8 cellular contexts compared by ENCODE assay signal in the genomic region with DNA sequence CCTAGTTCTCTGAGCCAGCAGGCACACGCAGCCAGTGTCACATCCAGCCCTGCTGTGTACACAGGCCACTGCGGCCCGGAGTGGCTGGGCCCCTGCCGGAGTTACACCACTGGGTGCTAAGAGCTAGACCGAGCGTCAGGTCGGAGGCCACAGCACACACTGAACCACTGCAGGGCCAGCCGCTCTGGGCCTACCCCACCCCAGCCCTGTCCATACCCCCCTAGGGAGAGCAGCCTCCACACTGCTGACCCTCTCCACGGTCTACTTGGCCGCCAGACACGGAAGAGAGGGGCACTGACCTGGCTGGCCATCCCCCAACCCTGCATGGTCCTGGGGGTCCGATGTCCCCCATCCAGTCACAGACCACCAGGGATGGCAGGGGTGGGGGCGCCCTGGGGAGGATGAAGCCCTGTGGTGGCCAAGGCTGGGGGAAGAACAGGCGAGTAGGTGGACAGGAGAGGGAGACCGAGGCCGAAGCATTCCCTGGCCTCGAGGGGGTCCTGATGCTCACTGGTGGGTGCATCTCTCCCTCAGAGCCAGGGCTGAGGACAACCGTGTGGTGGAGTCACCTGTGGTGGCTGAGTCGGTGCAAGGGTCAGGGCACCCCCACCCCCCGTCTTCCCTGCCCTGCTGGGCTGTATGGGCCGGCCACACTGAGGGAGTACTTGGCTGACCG. TPM values are rescaled to one million over a fixed set of nuclear protein-coding genes. Genes with fewer than 3 reads are reported as not detected.
A peak's percentile ranks its signal among the peaks of the same experiment; 100 is the strongest.
DNase-seq lines count a peak whose midpoint lies in the region; ATAC-seq and TF ChIP-seq lines count a peak whose summit lies in the region.

No MANE protein-coding gene starts in this region.

- H3K9me3 ChIP-seq in NT2/D1 (ENCODE audit: insufficient read depth, low read length) (no peaks in the 10 kb centered on the region), neuron (ENCODE audit: low read length) (no peaks in the 10 kb centered on the region), uterus (no peaks in the 10 kb centered on the region)

- H2AFZ ChIP-seq in neuron (ENCODE audit: low read depth, low read length), result no peak overlapping the region

- no peaks in the 10 kb centered on the region for H3K36me3 Mint-ChIP-seq in CD14-positive monocyte

- H3K27me3 Mint-ChIP-seq in CD14-positive monocyte (ENCODE audit: low read depth in 3 of 3), result peaks cover 15 to 23% (median 22%) of the 10 kb centered on the region in 3 donors

- H3K9ac ChIP-seq in NT2/D1 (ENCODE audit: insufficient read length, low read depth), result peak overlapping the region; percentile 86

- TF ChIP-seq POLR2A in uterus (IDR thresholded peaks at IDR 0.05), result no peak

- no peak overlapping the region for H3K27ac ChIP-seq in uterus

- DNase-seq in CD14-positive monocyte (ENCODE audit: low spot score) (no peak), NT2/D1 (ENCODE audit: low read depth, low spot score) (no peak), NCI-H2107 (lab: John Stamatoyannopoulos, UW) (no peak), islet precursor cell (no peak), AML-193 (lab: John Stamatoyannopoulos, UW) (no peak), uterus (no peak)

- TF ChIP-seq CTCF in CD14-positive monocyte (IDR thresholded peaks at IDR 0.05) (no peak), uterus (IDR thresholded peaks at IDR 0.05) (no peak)

- H3K36me3 ChIP-seq in NT2/D1 (ENCODE audit: insufficient read depth, insufficient read length, low read length) (peaks cover 28% of the 10 kb centered on the region), neuron (ENCODE audit: insufficient read depth, low read length) (peaks cover 3% of the 10 kb centered on the region), uterus (no peaks in the 10 kb centered on the region)

- no peaks in the 10 kb centered on the region for H3K9me3 Mint-ChIP-seq in CD14-positive monocyte

- intact Hi-C loops in CD14-positive monocyte (cut with micrococcal nuclease), result loop anchor here in 1 of 2 donors (2.0 kb wide), 1 partner anchor 83 kb away; the partner anchor contains the start of gene ZFPM1
- intact Hi-C loops in uterus (cut with DNase I; ENCODE audit: low total_unique reads), result no loop called here

- H3K4me1 ChIP-seq in NT2/D1 (ENCODE audit: insufficient read depth, insufficient read length), result peaks cover 46% of the 10 kb centered on the region
- H3K4me1 ChIP-seq in neuron (ENCODE audit: insufficient read depth, low read length), result peaks cover 8% of the 10 kb centered on the region
- H3K4me1 ChIP-seq in uterus, result peaks cover 4 to 18% of the 10 kb centered on the region in 2 donors

- H3K27me3 ChIP-seq in NT2/D1 (ENCODE audit: insufficient read depth, insufficient read length) (peaks cover 4% of the 10 kb centered on the region), neuron (ENCODE audit: insufficient read depth, low read length) (peaks cover 11% of the 10 kb centered on the region), uterus (no peaks in the 10 kb centered on the region)

- ATAC-seq in esophagus mucosa, result peak; percentile 1

- peak overlapping the region; percentile 21 to 70 for H3K4me3 Mint-ChIP-seq in CD14-positive monocyte

- peak overlapping the region; percentile 79 for H3K4me3 ChIP-seq in NT2/D1 (ENCODE audit: insufficient read length, low read depth)
- H3K4me3 ChIP-seq in neuron (ENCODE audit: low read length), result peak overlapping the region; percentile 42
- peak overlapping the region in 1 of 2 donors; percentile 36 for H3K4me3 ChIP-seq in uterus

- peaks cover 10% of the 10 kb centered on the region for H3K4me1 Mint-ChIP-seq in CD14-positive monocyte

- no peak overlapping the region for H3K27ac Mint-ChIP-seq in CD14-positive monocyte

RNA-seq across cellular contexts. Expression of gene ZC3H18, which starts 34.9 kb away (rescaled TPM):
- polyA plus RNA-seq in CD14-positive monocyte, result 1 to 10 TPM; 5.5 to 6.8 TPM
- total RNA-seq in esophagus mucosa (21.9 TPM), uterus (10 to 100 TPM in 2 of 4 donors, 1 to 10 TPM in 1, under 1 TPM in 1; 0.88 to 58.8 (median 9.5) TPM)
